ENCODE assay signal across 18 cellular contexts in the genomic region with DNA sequence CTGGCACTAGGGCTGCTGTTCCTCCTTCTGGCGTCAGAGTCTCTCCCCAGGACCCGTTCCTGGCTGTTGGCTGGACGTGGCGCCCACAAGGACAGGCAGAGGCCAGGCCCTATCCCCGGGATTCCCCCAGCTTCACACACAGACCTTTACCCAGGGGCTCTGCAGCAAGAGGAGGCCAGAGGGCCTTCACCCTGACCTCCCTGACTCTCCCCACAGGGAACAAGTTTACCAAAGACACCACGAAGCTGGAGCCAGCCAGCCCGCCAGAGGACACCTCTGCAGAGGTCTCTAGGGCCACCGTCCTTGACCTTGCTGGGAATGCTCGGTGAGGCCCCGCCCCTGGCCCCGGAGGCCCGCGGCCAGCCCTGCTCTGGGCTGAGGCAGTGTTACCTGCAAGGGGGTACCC.
DNase-seq lines count a peak whose midpoint lies in the region; ATAC-seq and TF ChIP-seq lines count a peak whose summit lies in the region.
"Had no signal": no experiment of that assay in that cellular context is flagged by ENCODE, and none has a peak within 500 bp of the region (broad histone marks: within the 10 kb centered on the region; RNA-seq: fewer than 3 reads in every experiment).

No MANE protein-coding gene starts in this region.

- no peaks in the 10 kb centered on the region for H3K9me3 ChIP-seq in heart left ventricle
- no peaks in the 10 kb centered on the region for H3K9me3 ChIP-seq in liver (ENCODE audit: control insufficient read depth in 4 of 4, low read length in 3 of 4)
- no peaks in the 10 kb centered on the region for H3K9me3 ChIP-seq in upper lobe of right lung
- no peaks in the 10 kb centered on the region for H3K9me3 ChIP-seq in smooth muscle cell (replicated peaks; ENCODE audit: low read depth)
- H3K9me3 ChIP-seq: HAP-1 had no signal

- no peak overlapping the region for H2AFZ ChIP-seq in smooth muscle cell (ENCODE audit: low read depth)

- no peak overlapping the region for H3K9ac ChIP-seq in liver (ENCODE audit: low read depth in 1 of 2, low read length in 2 of 2)
- no peak overlapping the region for H3K9ac ChIP-seq in smooth muscle cell (ENCODE audit: low read depth)

- H3K79me2 ChIP-seq in smooth muscle cell (ENCODE audit: low read depth): no peaks in the 10 kb centered on the region

- WGBS in heart left ventricle, 4 donors: 51 to 76% (median 65%) methylated on average over 13 of the region's 13 CpGs; no CpG with 5 or more reads in 1 of the 4 donors
- 68% methylated on average over 13 of the region's 13 CpGs for WGBS in liver
- 97% methylated on average over 13 of the region's 13 CpGs for WGBS in smooth muscle cell (ENCODE audit: low lambda C conversion rate)

- H3K27me3 ChIP-seq in heart left ventricle: no peaks in the 10 kb centered on the region
- no peaks in the 10 kb centered on the region for H3K27me3 ChIP-seq in liver (ENCODE audit: control insufficient read depth in 4 of 4, insufficient read depth in 4 of 4, low read length in 3 of 4)
- H3K27me3 ChIP-seq in upper lobe of right lung: no peaks in the 10 kb centered on the region
- no peaks in the 10 kb centered on the region for H3K27me3 ChIP-seq in smooth muscle cell (ENCODE audit: low read depth)

- intact Hi-C loops in Right ventricle myocardium inferior (cut with DNase I) (loop anchor here (1.0 to 5.0 kb wide), 3 partner anchors 34 to 69 kb away; no protein-coding TSS in a partner anchor), cardiac septum (cut with DNase I) (no loop called here), heart left ventricle (cut with DNase I) (loop anchor here in 3 of 10 donors (2.0 to 10.0 kb wide), 5 partner anchors 33 to 81 kb away; a partner anchor contains a TSS), upper lobe of right lung (cut with DNase I) (no loop called here)

- H4K20me1 ChIP-seq in smooth muscle cell (ENCODE audit: low read depth): no peaks in the 10 kb centered on the region

- DNase-seq in Right ventricle myocardium inferior (ENCODE audit: missing footprints): no peak
- DNase-seq in cardiac septum (ENCODE audit: low spot score): no peak
- peak in 2 of 5 donors; percentile 39 to 48 for DNase-seq in heart left ventricle
- DNase-seq in upper lobe of right lung: no peak
- DNase-seq in NCI-H82 treated with DMSO at 0.1 percent for 48 hours (lab: John Stamatoyannopoulos, UW; ENCODE audit: unreplicated experiment): no peak
- no peak for DNase-seq in smooth muscle cell (lab: John Stamatoyannopoulos, UW; ENCODE audit: unreplicated experiment)
- no peak for DNase-seq in erythroblast (lab: John Stamatoyannopoulos, UW)
- DNase-seq: CD8-positive, alpha-beta T cell; GF-D8; NCI-H1092 treated with DMSO at 0.1 percent for 48 hours; NCI-H1694; NCI-H2107; NCI-H345; NCI-H69; SIG-M5 had no signal

- no peaks in the 10 kb centered on the region for H3F3A ChIP-seq in smooth muscle cell (ENCODE audit: low read depth)

- TF ChIP-seq RAD21 in liver (IDR thresholded peaks at IDR 0.05): no peak

- peaks cover 0 to 23% (median 8%) of the 10 kb centered on the region in 9 donors for H3K36me3 ChIP-seq in heart left ventricle
- no peaks in the 10 kb centered on the region for H3K36me3 ChIP-seq in liver (ENCODE audit: control insufficient read depth in 4 of 4, insufficient read depth in 3 of 4, low read depth in 1 of 4, low read length in 3 of 4)
- H3K36me3 ChIP-seq in upper lobe of right lung: no peaks in the 10 kb centered on the region
- peaks cover 1% of the 10 kb centered on the region for H3K36me3 ChIP-seq in smooth muscle cell (ENCODE audit: low read depth)

- H3K4me2 ChIP-seq in smooth muscle cell: no peak overlapping the region

- ATAC-seq in Right ventricle myocardium inferior (peak; percentile 53), heart left ventricle (peak; percentile 10 to 38 (median 28)), upper lobe of right lung (peak; percentile 22)
- ATAC-seq: CD8-positive, alpha-beta T cell had no signal

- peaks cover 0 to 19% (median 6%) of the 10 kb centered on the region in 12 donors for H3K4me1 ChIP-seq in heart left ventricle
- H3K4me1 ChIP-seq in liver (ENCODE audit: control insufficient read depth in 4 of 4, insufficient read depth in 4 of 4, low read length in 3 of 4): peaks cover 0 to 7% (median 4%) of the 10 kb centered on the region in 4 donors
- H3K4me1 ChIP-seq in upper lobe of right lung: no peaks in the 10 kb centered on the region
- H3K4me1 ChIP-seq in smooth muscle cell (ENCODE audit: low read depth): no peaks in the 10 kb centered on the region
- H3K4me1 ChIP-seq: HAP-1 had no signal

- H3K27ac ChIP-seq in heart left ventricle: peak overlapping the region in 11 of 12 donors; percentile 38 to 90 (median 68)
- H3K27ac ChIP-seq in liver (ENCODE audit: low read depth in 1 of 2, low read length in 2 of 2): no peak overlapping the region
- no peak overlapping the region for H3K27ac ChIP-seq in upper lobe of right lung
- H3K27ac ChIP-seq in smooth muscle cell (ENCODE audit: low read depth): no peak overlapping the region
- H3K27ac ChIP-seq: 22Rv1 had no signal

- TF ChIP-seq POLR2A in heart left ventricle (IDR thresholded peaks at IDR 0.05) (no peak), erythroblast (IDR thresholded peaks at IDR 0.05; ENCODE audit: low read length) (no peak)

- TF ChIP-seq CTCF in heart left ventricle (IDR thresholded peaks at IDR 0.05) (no peak), liver (IDR thresholded peaks at IDR 0.05; ENCODE audit: low read depth, low read length, missing input control) (no peak), upper lobe of right lung (IDR thresholded peaks at IDR 0.05) (no peak), smooth muscle cell (IDR thresholded peaks at IDR 0.05; ENCODE audit: borderline replicate concordance, insufficient read depth, poor library complexity, severe bottlenecking) (no peak)

- H3K4me3 ChIP-seq in heart left ventricle (no peak overlapping the region), liver (ENCODE audit: low read depth in 1 of 3, low read length in 3 of 3) (no peak overlapping the region), upper lobe of right lung (no peak overlapping the region), smooth muscle cell (no peak overlapping the region)
- H3K4me3 ChIP-seq: HAP-1 had no signal

TF ChIP-seq in liver, 16 proteins besides CTCF, POLR2A, EP300 and RAD21:
- TF ChIP-seq HNF4A (conservative IDR thresholded peaks at IDR 0.05) (peak; percentile 13 to 15), HNF4G (IDR thresholded peaks at IDR 0.05) (no peak)

Comparison
In these comparisons a context has a peak if more than half of its experiments do, and no peak if none do; other contexts are left out.
1. H3K27ac ChIP-seq: peak in heart left ventricle (11 of 12); none in liver (0 of 2), upper lobe of right lung (single experiment) and smooth muscle cell (single experiment).
2. Peak in every context shown above with its lines, with median percentiles within 50 percentile points of each other: ATAC-seq.